1 cellular context compared by ENCODE assay signal in genomic region chr6:16849280-16850210, GRCh38.
TF ChIP-seq lines count a peak whose summit lies in the region.

No MANE protein-coding gene starts in this region.

TF ChIP-seq in HEK293, 187 proteins besides CTCF, POLR2A, EP300 and RAD21 (continued from another document and continues in another):
- TF ChIP-seq ZNF555 (tag by site-specific recombination; conservative IDR thresholded peaks at IDR 0.05) (no peak), ZNF398 (tag by site-specific recombination; IDR thresholded peaks at IDR 0.05) (peak; percentile 69), ZBTB26 (tag by site-specific recombination; optimal IDR thresholded peaks at IDR 0.05) (no peak), MEIS1 (CRISPR knock-in tag; IDR thresholded peaks at IDR 0.05; ENCODE audit: borderline replicate concordance) (no peak), ZNF677 (tag by site-specific recombination; IDR thresholded peaks at IDR 0.05) (no peak), ZFP41 (tag by site-specific recombination; IDR thresholded peaks at IDR 0.05; ENCODE audit: borderline replicate concordance) (no peak), ZNF704 (tag by site-specific recombination; IDR thresholded peaks at IDR 0.05) (no peak), ZNF133 (tag by site-specific recombination; IDR thresholded peaks at IDR 0.05) (no peak), ZNF843 (tag by site-specific recombination; IDR thresholded peaks at IDR 0.05) (peak; percentile 98), ZNF221 (tag by site-specific recombination; IDR thresholded peaks at IDR 0.05; ENCODE audit: borderline replicate concordance) (no peak), ZNF645 (tag by site-specific recombination; IDR thresholded peaks at IDR 0.05) (no peak), ZNF747 (tag by site-specific recombination; IDR thresholded peaks at IDR 0.05) (no peak), ZNF837 (tag by site-specific recombination; IDR thresholded peaks at IDR 0.05) (no peak), ZNF214 (tag by site-specific recombination; IDR thresholded peaks at IDR 0.05; ENCODE audit: borderline replicate concordance) (no peak), AEBP2 (tag by site-specific recombination; IDR thresholded peaks at IDR 0.05; ENCODE audit: borderline replicate concordance) (no peak), ZNF366 (tag by site-specific recombination; conservative IDR thresholded peaks at IDR 0.05) (peak; percentile 99), MYNN (tag by site-specific recombination; IDR thresholded peaks at IDR 0.05; ENCODE audit: borderline replicate concordance) (no peak; the same call in 1 of the 2 replicates), ZBTB7A (tag by site-specific recombination; IDR thresholded peaks at IDR 0.05; ENCODE audit: low read depth) (peak; percentile 47; the same call in 1 of the 2 replicates), ZNF23 (tag by site-specific recombination; IDR thresholded peaks at IDR 0.05; ENCODE audit: borderline replicate concordance) (no peak), ZNF639 (tag by site-specific recombination; IDR thresholded peaks at IDR 0.05) (peak; percentile 98), ZNF362 (tag by site-specific recombination; IDR thresholded peaks at IDR 0.05) (peak; percentile 92; the same call in 1 of the 2 replicates), ZNF426 (tag by site-specific recombination; IDR thresholded peaks at IDR 0.05) (no peak), REST (tag by site-specific recombination; IDR thresholded peaks at IDR 0.05) (no peak), GLIS1 (tag by site-specific recombination; IDR thresholded peaks at IDR 0.05) (peak; percentile 92), MZF1 (tag by site-specific recombination; IDR thresholded peaks at IDR 0.05; ENCODE audit: borderline replicate concordance) (peak; percentile 63; the same call in 1 of the 2 replicates), ZNF626 (tag by site-specific recombination; IDR thresholded peaks at IDR 0.05) (no peak), PRDM10 (tag by site-specific recombination; IDR thresholded peaks at IDR 0.05) (peak; percentile 83), ZNF174 (tag by site-specific recombination; IDR thresholded peaks at IDR 0.05) (no peak), ZSCAN30 (tag by site-specific recombination; IDR thresholded peaks at IDR 0.05) (no peak; the same call in 1 of the 2 replicates), ZNF132 (tag by site-specific recombination; IDR thresholded peaks at IDR 0.05; ENCODE audit: borderline replicate concordance) (no peak), ZNF175 (tag by site-specific recombination; IDR thresholded peaks at IDR 0.05) (no peak), ZNF510 (tag by site-specific recombination; IDR thresholded peaks at IDR 0.05; ENCODE audit: insufficient replicate concordance) (no peak), ZNF155 (tag by site-specific recombination; IDR thresholded peaks at IDR 0.05) (no peak), ZNF157 (tag by site-specific recombination; IDR thresholded peaks at IDR 0.05) (no peak), HOXC10 (CRISPR knock-in tag; IDR thresholded peaks at IDR 0.05) (no peak), INSM2 (tag by site-specific recombination; IDR thresholded peaks at IDR 0.05) (peak; percentile 95), ZNF24 (tag by site-specific recombination; IDR thresholded peaks at IDR 0.05) (peak; percentile 97), ZFP3 (tag by site-specific recombination; IDR thresholded peaks at IDR 0.05; ENCODE audit: low read depth) (no peak), ZBTB8A (tag by site-specific recombination; IDR thresholded peaks at IDR 0.05) (peak; percentile 98), ZFP69B (tag by site-specific recombination; IDR thresholded peaks at IDR 0.05) (peak; percentile 34; the same call in 1 of the 2 replicates), ZNF785 (tag by site-specific recombination; IDR thresholded peaks at IDR 0.05) (no peak), ZBTB6 (tag by site-specific recombination; IDR thresholded peaks at IDR 0.05) (no peak), GFI1B (tag by site-specific recombination; IDR thresholded peaks at IDR 0.05) (peak; percentile 74)
